Comparison of ENCODE assay signal across 8 cellular contexts in the genomic region with DNA sequence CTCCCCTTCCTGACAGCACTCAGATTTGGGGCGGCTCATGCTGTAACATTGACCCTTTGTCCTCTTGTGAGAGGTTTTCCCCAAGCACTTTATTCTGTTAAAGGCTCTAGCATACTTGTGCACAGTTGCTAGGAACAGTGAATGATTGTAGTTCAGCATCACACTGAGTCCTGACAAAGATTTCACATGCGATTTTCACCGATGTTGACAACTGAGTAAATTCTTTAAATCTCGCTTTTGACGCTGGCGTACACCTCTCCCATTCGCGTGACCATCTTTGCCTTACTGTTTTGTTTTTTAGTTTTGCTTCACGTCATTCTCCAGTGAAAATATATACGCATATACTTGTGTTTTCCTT. TPM values are rescaled to one million over a fixed set of nuclear protein-coding genes. Genes with fewer than 3 reads are reported as not detected.
DNase-seq lines count a peak whose midpoint lies in the region; ATAC-seq lines count a peak whose summit lies in the region.

No MANE protein-coding gene starts in this region.

- H3K27me3 ChIP-seq in CD4-positive, alpha-beta memory T cell (ENCODE audit: insufficient read depth, low read length), result no peaks in the 10 kb centered on the region
- H3K27me3 ChIP-seq in HUES6 (ENCODE audit: control insufficient read depth, insufficient read depth, low read length), result no peaks in the 10 kb centered on the region
- H3K27me3 ChIP-seq in ectodermal cell (ENCODE audit: control insufficient read depth, insufficient read depth, low read length, poor library complexity, severe bottlenecking), result no peaks in the 10 kb centered on the region
- no peaks in the 10 kb centered on the region for H3K27me3 ChIP-seq in naive thymus-derived CD4-positive, alpha-beta T cell (ENCODE audit: control insufficient read depth in 2 of 2, insufficient read depth in 2 of 2, low read length in 2 of 2)

- no peak for DNase-seq in CD4-positive, alpha-beta memory T cell
- DNase-seq in naive thymus-derived CD4-positive, alpha-beta T cell, result peak in 3 of 9 donors; percentile 27 to 32 (median 31)
- no peak for DNase-seq in DMS 273 treated with DMSO at 0.1 percent for 48 hours (lab: John Stamatoyannopoulos, UW)
- no peak for DNase-seq in LoVo (ENCODE audit: low spot score)
- DNase-seq in NCI-H748 treated with DMSO at 0.1 percent for 48 hours (lab: John Stamatoyannopoulos, UW), result no peak

- peak overlapping the region; percentile 94 for H3K27ac ChIP-seq in CD4-positive, alpha-beta memory T cell (ENCODE audit: low read depth, low read length)
- peak overlapping the region; percentile 55; the same call in 1 of the 2 replicates for H3K27ac ChIP-seq in HUES6 (ENCODE audit: low read depth, low read length)
- no peak overlapping the region for H3K27ac ChIP-seq in ectodermal cell (ENCODE audit: insufficient read depth, low read depth, low read length, poor library complexity, severe bottlenecking)
- H3K27ac ChIP-seq in naive thymus-derived CD4-positive, alpha-beta T cell (ENCODE audit: low read depth, low read length), result peak overlapping the region; percentile 95

- no peak overlapping the region for H3K27ac Mint-ChIP-seq in CD4-positive, alpha-beta memory T cell
- no peak overlapping the region for H3K27ac Mint-ChIP-seq in naive thymus-derived CD4-positive, alpha-beta T cell

- intact Hi-C loops in CD4-positive, alpha-beta memory T cell (cut with micrococcal nuclease), result loop anchor here (10.0 kb wide), 1 partner anchor 2005 kb away; no protein-coding TSS in a partner anchor
- intact Hi-C loops in naive thymus-derived CD4-positive, alpha-beta T cell (cut with micrococcal nuclease), result loop anchor here in 1 of 2 donors (1.0 to 2.0 kb wide), 2 partner anchors 9 to 17 kb away; no protein-coding TSS in a partner anchor

- no peaks in the 10 kb centered on the region for H3K9me3 ChIP-seq in CD4-positive, alpha-beta memory T cell (ENCODE audit: control insufficient read depth in 1 of 2, low read length in 2 of 2)
- H3K9me3 ChIP-seq in HUES6 (ENCODE audit: control insufficient read depth, insufficient read depth, low read depth, low read length), result no peaks in the 10 kb centered on the region
- no peaks in the 10 kb centered on the region for H3K9me3 ChIP-seq in ectodermal cell (ENCODE audit: control insufficient read depth, low read length)
- no peaks in the 10 kb centered on the region for H3K9me3 ChIP-seq in naive thymus-derived CD4-positive, alpha-beta T cell (ENCODE audit: control insufficient read depth in 2 of 3, low read length in 3 of 3)

- no peaks in the 10 kb centered on the region for H3K36me3 ChIP-seq in CD4-positive, alpha-beta memory T cell (ENCODE audit: insufficient read depth, low read length)
- H3K36me3 ChIP-seq in HUES6 (ENCODE audit: control insufficient read depth, insufficient read depth, low read length) (0 out of 2 replicates have a peak, but pooled peaks cover 5% of the 10 kb centered on the region), ectodermal cell (ENCODE audit: control insufficient read depth, insufficient read depth, low read length) (no peaks in the 10 kb centered on the region)
- H3K36me3 ChIP-seq in naive thymus-derived CD4-positive, alpha-beta T cell (ENCODE audit: control insufficient read depth in 2 of 3, insufficient read depth in 3 of 3, low read length in 3 of 3), result peaks cover 0 to 4% (median 0%) of the 10 kb centered on the region in 3 experiments

- POLR2A ChIA-PET in CD4-positive, alpha-beta memory T cell (lab: Charles Lee; ENCODE audit: partially characterized antibody), result interaction anchor here (1.0 to 1.8 kb wide), 10 partner anchors 12 to 949 kb away, joined by 3 to 74 read pairs (median 6); partner anchors contain the start of genes AK3, CD274, PLPP6 and RCL1
- POLR2A ChIA-PET in naive thymus-derived CD4-positive, alpha-beta T cell (lab: Charles Lee), result interaction anchor here (0.9 to 5.2 kb wide), 13 partner anchors 10 to 1154 kb away, joined by 3 to 69 read pairs (median 8); partner anchors contain the start of genes AK3, PLPP6, RFX3 and SPATA6L

- 5 to 8% methylated on average over 10 of the region's 10 CpGs for WGBS in ectodermal cell, 2 experiments

- H3K4me1 Mint-ChIP-seq in CD4-positive, alpha-beta memory T cell, result peaks cover 16 to 23% (median 18%) of the 10 kb centered on the region in 4 donors
- H3K4me1 Mint-ChIP-seq in naive thymus-derived CD4-positive, alpha-beta T cell, result peaks cover 11 to 25% (median 23%) of the 10 kb centered on the region in 7 donors

- H3K36me3 Mint-ChIP-seq in CD4-positive, alpha-beta memory T cell, result peaks cover 6 to 18% of the 10 kb centered on the region in 2 donors
- peaks cover 5 to 20% (median 12%) of the 10 kb centered on the region in 5 donors for H3K36me3 Mint-ChIP-seq in naive thymus-derived CD4-positive, alpha-beta T cell

- peak overlapping the region; percentile 72 to 80 for H3K4me3 ChIP-seq in CD4-positive, alpha-beta memory T cell (ENCODE audit: low read length in 2 of 2)
- H3K4me3 ChIP-seq in HUES6 (ENCODE audit: low read depth, low read length), result peak overlapping the region; percentile 79
- H3K4me3 ChIP-seq in ectodermal cell (ENCODE audit: insufficient read depth, low read depth, low read length), result peak overlapping the region; percentile 95
- peak overlapping the region; percentile 72 for H3K4me3 ChIP-seq in naive thymus-derived CD4-positive, alpha-beta T cell (ENCODE audit: low read length)

- H3K4me1 ChIP-seq in CD4-positive, alpha-beta memory T cell (ENCODE audit: insufficient read depth, low read length), result peaks cover 40% of the 10 kb centered on the region
- H3K4me1 ChIP-seq in HUES6 (ENCODE audit: control insufficient read depth, insufficient read depth, low read length), result peaks cover 16% of the 10 kb centered on the region
- H3K4me1 ChIP-seq in ectodermal cell (ENCODE audit: control insufficient read depth, insufficient read depth, low read length), result no peaks in the 10 kb centered on the region
- H3K4me1 ChIP-seq in naive thymus-derived CD4-positive, alpha-beta T cell (ENCODE audit: control insufficient read depth in 2 of 2, insufficient read depth in 2 of 2, low read length in 2 of 2), result peaks cover 15 to 19% of the 10 kb centered on the region in 2 donors

- CTCF ChIA-PET in CD4-positive, alpha-beta memory T cell (lab: Charles Lee; ENCODE audit: partially characterized antibody), result interaction anchor here (1.0 to 3.0 kb wide), 4 partner anchors 10 to 306 kb away, joined by 3 to 13 read pairs (median 4); partner anchors contain the start of gene PLPP6
- CTCF ChIA-PET in naive thymus-derived CD4-positive, alpha-beta T cell (lab: Charles Lee), result interaction anchor here (0.8 kb wide), 1 partner anchor 549 kb away, joined by 3 read pairs; no protein-coding TSS in a partner anchor

- H3K9ac ChIP-seq in HUES6 (ENCODE audit: low read length), result peak overlapping the region; percentile 82

- peaks cover 0 to 4% (median 0%) of the 10 kb centered on the region in 8 donors for H3K9me3 Mint-ChIP-seq in CD4-positive, alpha-beta memory T cell
- peaks cover 0 to 2% (median 0%) of the 10 kb centered on the region in 11 donors for H3K9me3 Mint-ChIP-seq in naive thymus-derived CD4-positive, alpha-beta T cell

- no peak for ATAC-seq in naive thymus-derived CD4-positive, alpha-beta T cell
- no peak for ATAC-seq in HG02798 (IDR thresholded peaks at IDR 0.05; ENCODE audit: poor library complexity, unreplicated experiment)

- no peak overlapping the region for H3K4me3 Mint-ChIP-seq in CD4-positive, alpha-beta memory T cell
- no peak overlapping the region for H3K4me3 Mint-ChIP-seq in naive thymus-derived CD4-positive, alpha-beta T cell

- H3K27me3 Mint-ChIP-seq in CD4-positive, alpha-beta memory T cell, result no peaks in the 10 kb centered on the region
- H3K27me3 Mint-ChIP-seq in naive thymus-derived CD4-positive, alpha-beta T cell, result no peaks in the 10 kb centered on the region

RNA-seq across cellular contexts. Expression of gene CDC37L1, which starts 0.8 kb away (rescaled TPM):
- total RNA-seq in CD4-positive, alpha-beta memory T cell, result 10 to 100 TPM; 27.2 to 27.8 TPM
- 10 to 100 TPM; 15.8 to 17.8 TPM for polyA plus RNA-seq in CD4-positive, alpha-beta memory T cell
- polyA plus RNA-seq in ectodermal cell (2013, experiment 1 of 4), result 15.4 TPM
- 13.7 TPM for polyA plus RNA-seq in ectodermal cell (2013, experiment 2 of 4)
- polyA plus RNA-seq in ectodermal cell (2013, experiment 3 of 4), result 11.5 TPM
- 11.3 TPM for polyA plus RNA-seq in ectodermal cell (2013, experiment 4 of 4)
- total RNA-seq in naive thymus-derived CD4-positive, alpha-beta T cell, result 10 to 100 TPM; 13.4 to 28.0 (median 22.9) TPM
- 10 to 100 TPM; 21.2 to 21.9 TPM for polyA plus RNA-seq in naive thymus-derived CD4-positive, alpha-beta T cell

RNA-seq across cellular contexts. Expression of gene SPATA6L, which starts 13.9 kb away (rescaled TPM):
- 1 to 10 TPM; 1.9 to 3.4 TPM for total RNA-seq in CD4-positive, alpha-beta memory T cell
- polyA plus RNA-seq in CD4-positive, alpha-beta memory T cell, result not detected
- polyA plus RNA-seq in ectodermal cell (2013, experiment 1 of 4), result 1.6 TPM
- polyA plus RNA-seq in ectodermal cell (2013, experiment 2 of 4), result 0.76 TPM
- polyA plus RNA-seq in ectodermal cell (2013, experiment 3 of 4), result 0.69 TPM
- 0.49 TPM for polyA plus RNA-seq in ectodermal cell (2013, experiment 4 of 4)
- 1 to 10 TPM in 4 of 5 experiments, under 1 TPM in 1; 0.89 to 9.2 (median 5.6) TPM for total RNA-seq in naive thymus-derived CD4-positive, alpha-beta T cell
- under 1 TPM; 0.40 to 0.68 TPM for polyA plus RNA-seq in naive thymus-derived CD4-positive, alpha-beta T cell

RNA-seq across cellular contexts. Expression of gene PLPP6, which starts 18.1 kb away (rescaled TPM):
- total RNA-seq in CD4-positive, alpha-beta memory T cell, result 10 to 100 TPM; 23.3 to 23.8 TPM
- polyA plus RNA-seq in CD4-positive, alpha-beta memory T cell, result 1 to 10 TPM; 3.2 to 6.6 TPM
- polyA plus RNA-seq in ectodermal cell (2013, experiment 1 of 4), result 12.8 TPM
- 11.9 TPM for polyA plus RNA-seq in ectodermal cell (2013, experiment 2 of 4)
- 10.0 TPM for polyA plus RNA-seq in ectodermal cell (2013, experiment 3 of 4)
- polyA plus RNA-seq in ectodermal cell (2013, experiment 4 of 4), result 11.5 TPM
- total RNA-seq in naive thymus-derived CD4-positive, alpha-beta T cell, result 10 to 100 TPM in 3 of 5 experiments, 1 to 10 TPM in 2; 7.4 to 24.1 (median 10.2) TPM
- polyA plus RNA-seq in naive thymus-derived CD4-positive, alpha-beta T cell, result 1 to 10 TPM; 6.0 to 8.1 TPM
